Comparison of ENCODE assay signal across 39 cellular contexts in the genomic region with DNA sequence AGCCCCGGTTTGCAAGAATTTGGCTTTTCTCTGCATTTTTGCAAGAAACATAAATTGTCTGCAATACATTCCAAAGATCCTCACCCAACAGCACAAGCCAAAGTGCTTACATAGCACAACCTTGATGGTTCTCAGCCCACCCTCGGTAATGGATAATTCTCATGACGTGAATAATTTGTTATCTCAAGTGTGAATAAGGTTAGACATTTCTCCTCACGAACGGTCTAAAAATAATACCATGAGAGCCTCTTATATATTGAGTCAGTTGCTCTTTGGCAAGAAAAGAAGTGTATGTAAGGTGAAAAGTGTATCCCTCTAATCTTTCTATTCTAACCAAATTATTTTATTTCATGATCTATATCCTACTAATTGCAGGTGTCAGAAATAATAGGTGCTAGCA. TPM values are rescaled to one million over a fixed set of nuclear protein-coding genes. Genes with fewer than 3 reads are reported as not detected.
"Had no signal": no experiment of that assay in that cellular context is flagged by ENCODE, and none has a peak within 500 bp of the region (broad histone marks: within the 10 kb centered on the region; RNA-seq: fewer than 3 reads in every experiment).

No MANE protein-coding gene starts in this region.

- H3K27me3 ChIP-seq: MG63 had no signal

- H3K4me3 ChIP-seq: MG63 had no signal

- DNase-seq: Karpas-422, Kasumi-1, KG1, MG63, MM.1S, MV-4-11, NCI-H1048, NCI-H1092, NCI-H1092 treated with DMSO at 0.1 percent for 48 hours, NCI-H1105, NCI-H1105 treated with DMSO at 0.1 percent for 48 hours, NCI-H1417 treated with DMSO at 0.1 percent for 48 hours, NCI-H1436, NCI-H1436 treated with DMSO at 0.1 percent for 48 hours, NCI-H146, NCI-H1694, NCI-H1694 treated with DMSO at 0.1 percent for 48 hours, NCI-H187, NCI-H187 treated with DMSO at 0.1 percent for 48 hours, NCI-H1930, NCI-H2029, NCI-H2029 treated with DMSO at 0.1 percent for 48 hours, NCI-H2081, NCI-H2081 treated with DMSO at 0.1 percent for 48 hours, NCI-H2107, NCI-H2171, NCI-H2171 treated with DMSO at 0.1 percent for 48 hours, NCI-H2227 treated with DMSO at 0.1 percent for 48 hours, NCI-H226, NCI-H345, NCI-H446, NCI-H446 treated with DMSO at 0.1 percent for 48 hours, NCI-H510A, NCI-H510A treated with DMSO at 0.1 percent for 48 hours had no signal

- H3K36me3 ChIP-seq: MG63 had no signal

- H3K27ac ChIP-seq: KMS-11 had no signal

- H3K9me3 ChIP-seq: MG63 had no signal

RNA-seq across cellular contexts. Expression of gene KRTAP19-8, which starts 33.3 kb away (rescaled TPM):
- total RNA-seq: LHCN-M2, M059J, MCF 10A, NCI-H460 had no signal
